Comparison of ENCODE assay signal across 17 cellular contexts in genomic region chr11:126459691-126460404, GRCh38.
DNase-seq lines count a peak whose midpoint lies in the region; ATAC-seq and TF ChIP-seq lines count a peak whose summit lies in the region.
"Had no signal": no experiment of that assay in that cellular context is flagged by ENCODE, and none has a peak within 500 bp of the region (broad histone marks: within the 10 kb centered on the region; RNA-seq: fewer than 3 reads in every experiment).

No MANE protein-coding gene starts in this region.

- H3K9me2 ChIP-seq in hepatocyte (replicated peaks; ENCODE audit: insufficient read depth), result no peaks in the 10 kb centered on the region

- 67% methylated on average over 12 of the region's 13 CpGs for WGBS in hepatocyte (ENCODE audit: low lambda C conversion rate, missing lambda C conversion rate)

- CTCF ChIA-PET in Calu3 (lab: Charles Lee), result no interaction called here

- DNase-seq in GM03348 (ENCODE audit: low spot score), result peak; percentile 71
- peak; percentile 54 for DNase-seq in astrocyte of the spinal cord (ENCODE audit: low read depth, low spot score)
- DNase-seq in hepatocyte (ENCODE audit: low spot score), result peak; percentile 55
- peak; percentile 87 for DNase-seq in skeletal muscle cell (ENCODE audit: low read depth)
- DNase-seq in Calu3, result no peak
- DNase-seq in ecto neural progenitor cell (ENCODE audit: low spot score), result no peak
- DNase-seq: activated CD4-positive, alpha-beta T cell treated with anti-CD3 and anti-CD28 coated beads, Interleukin-2, amount 50 U/mL, for 1 hour; Caco-2; NCI-H2029; retina; SHP77; stimulated activated naive B cell treated with anti-CD40 and anti-IgM and Interleukin-4, amounts not matched to agents 10 μg/mL and 1 μg/mL and 100 μg/mL, for 72 hours; T1000 had no signal

- BruUV-seq in Calu3 (replicated peaks; lab: Mats Ljungman, UMichigan), result no TSS peak

- H3K4me3 Mint-ChIP-seq in Calu3 (ENCODE audit: low read depth, unreplicated experiment), result no peak overlapping the region
- H3K4me3 Mint-ChIP-seq: stimulated activated naive B cell treated with anti-CD40 and anti-IgM and Interleukin-4, amounts not matched to agents 10 μg/mL and 1 μg/mL and 100 μg/mL, for 72 hours had no signal

- intact Hi-C loops in Calu3 (cut with micrococcal nuclease; ENCODE audit: unreplicated experiment), result no loop called here

- H3K4me2 ChIP-seq in hepatocyte, result no peak overlapping the region

- no peak overlapping the region for H3K27ac Mint-ChIP-seq in Calu3 (ENCODE audit: unreplicated experiment)
- H3K27ac Mint-ChIP-seq: activated T-helper 2 cell treated with anti-CD3 and anti-CD28 coated beads, Interferon-gamma antibody, Interleukin-2, Interleukin-4, amounts not matched to agents 10 μg/mL and 5 μg/mL and 100 μg/mL, durations not matched to agents 14 hours and 24 hours and 36 hours; stimulated activated naive B cell treated with anti-CD40 and anti-IgM and Interleukin-4, amounts not matched to agents 10 μg/mL and 1 μg/mL and 100 μg/mL, for 72 hours had no signal

- H3K36me3 Mint-ChIP-seq in Calu3 (ENCODE audit: insufficient read depth, unreplicated experiment), result no peaks in the 10 kb centered on the region
- H3K36me3 Mint-ChIP-seq: stimulated activated naive B cell treated with anti-CD40 and anti-IgM and Interleukin-4, amounts not matched to agents 10 μg/mL and 1 μg/mL and 100 μg/mL, for 72 hours had no signal

- H2AFZ ChIP-seq in hepatocyte, result no peak overlapping the region

- TF ChIP-seq CTCF in astrocyte of the spinal cord (IDR thresholded peaks at IDR 0.05; ENCODE audit: low read depth, low read length), result no peak
- TF ChIP-seq CTCF in hepatocyte (IDR thresholded peaks at IDR 0.05; ENCODE audit: poor library complexity), result no peak
- no peak for TF ChIP-seq CTCF in Calu3 (IDR thresholded peaks at IDR 0.05; ENCODE audit: unreplicated experiment)

- H3K4me1 Mint-ChIP-seq in Calu3 (ENCODE audit: low read depth, unreplicated experiment), result no peaks in the 10 kb centered on the region

- H3K4me1 ChIP-seq in hepatocyte (ENCODE audit: insufficient read depth), result no peaks in the 10 kb centered on the region
- H3K4me1 ChIP-seq: Caco-2, HAP-1 had no signal

- peaks cover 7% of the 10 kb centered on the region for H3K27me3 ChIP-seq in hepatocyte

- no peak for ATAC-seq in activated CD4-positive, CD25-positive, alpha-beta regulatory T cell treated with anti-CD3 and anti-CD28 coated beads, Interleukin-2, amount 50 U/mL, for 24 hours
- ATAC-seq: stimulated activated naive B cell treated with anti-CD40 and anti-IgM and Interleukin-4, amounts not matched to agents 10 μg/mL and 1 μg/mL and 100 μg/mL, for 72 hours had no signal

- H4K20me1 ChIP-seq in hepatocyte (ENCODE audit: insufficient read depth, poor library complexity, severe bottlenecking), result no peaks in the 10 kb centered on the region

- no peaks in the 10 kb centered on the region for H3K36me3 ChIP-seq in hepatocyte (replicated peaks; ENCODE audit: insufficient read depth, low read depth)
- H3K36me3 ChIP-seq: cardiac muscle cell, HAP-1 had no signal

- no peak overlapping the region for H3K27ac ChIP-seq in hepatocyte
- H3K27ac ChIP-seq: cardiac muscle cell had no signal

- H3K9me3 Mint-ChIP-seq in Calu3 (ENCODE audit: low read depth, unreplicated experiment), result peaks cover 2% of the 10 kb centered on the region

- no peaks in the 10 kb centered on the region for H3K79me2 ChIP-seq in hepatocyte

- in situ Hi-C loops in astrocyte of the spinal cord (cut with HindIII; ENCODE audit: low sequenced_read_pairs), result no loop called here

- no peak overlapping the region for H3K4me3 ChIP-seq in astrocyte of the spinal cord (ENCODE audit: low read depth, low read length)
- H3K4me3 ChIP-seq in hepatocyte, result no peak overlapping the region
- H3K4me3 ChIP-seq in skeletal muscle cell (ENCODE audit: low read depth, low read length), result no peak overlapping the region
- H3K4me3 ChIP-seq: cardiac muscle cell, HAP-1 had no signal

- peaks cover 44% of the 10 kb centered on the region for H3K27me3 Mint-ChIP-seq in Calu3 (ENCODE audit: unreplicated experiment)

- H3K9me3 ChIP-seq in hepatocyte (ENCODE audit: low read depth), result no peaks in the 10 kb centered on the region
- H3K9me3 ChIP-seq: HAP-1 had no signal

Comparison
In these comparisons a context has a peak if more than half of its experiments do, and no peak if none do; other contexts are left out.
1. DNase-seq: peak in GM03348 (single experiment), astrocyte of the spinal cord (single experiment), hepatocyte (single experiment) and skeletal muscle cell (single experiment); none in Calu3 (single experiment) and ecto neural progenitor cell (single experiment).